In genomic region chr5:119743927-119744326, GRCh38 we compare ENCODE assay signal across 8 cellular contexts.
A peak's percentile ranks its signal among the peaks of the same experiment; 100 is the strongest.
DNase-seq lines count a peak whose midpoint lies in the region; ATAC-seq and TF ChIP-seq lines count a peak whose summit lies in the region.

No MANE protein-coding gene starts in this region.

- no peaks in the 10 kb centered on the region for H3K9me3 Mint-ChIP-seq in CD8-positive, alpha-beta T cell

- no peaks in the 10 kb centered on the region for H3K27me3 ChIP-seq in CD8-positive, alpha-beta T cell (ENCODE audit: insufficient read depth, low read length)
- no peaks in the 10 kb centered on the region for H3K27me3 ChIP-seq in tibial artery

- H3K36me3 Mint-ChIP-seq in CD8-positive, alpha-beta T cell: no peaks in the 10 kb centered on the region

- CTCF ChIA-PET in CD8-positive, alpha-beta T cell (lab: Charles Lee): no interaction called here

- intact Hi-C loops in CD8-positive, alpha-beta T cell (cut with DNase I, micrococcal nuclease): loop anchor here in 1 of 2 experiments (2.0 kb wide), 1 partner anchor 755 kb away; the partner anchor contains the start of gene DTWD2
- intact Hi-C loops in tibial artery (cut with DNase I; ENCODE audit: low total_unique reads): no loop called here

- no peak for ATAC-seq in CD8-positive, alpha-beta T cell
- peak; percentile 86 for ATAC-seq in GM18499 (IDR thresholded peaks at IDR 0.05; ENCODE audit: insufficient read depth, unreplicated experiment)
- peak; percentile 92 for ATAC-seq in HG02588 (IDR thresholded peaks at IDR 0.05; ENCODE audit: unreplicated experiment)

- H3K4me1 Mint-ChIP-seq in CD8-positive, alpha-beta T cell (ENCODE audit: low read depth): no peaks in the 10 kb centered on the region

- in situ Hi-C loops in astrocyte of the spinal cord (cut with HindIII; ENCODE audit: low sequenced_read_pairs): no loop called here

- DNase-seq in CD8-positive, alpha-beta T cell: no peak
- DNase-seq in LoVo (ENCODE audit: low spot score) (peak; percentile 46), astrocyte of the spinal cord (ENCODE audit: low read depth, low spot score) (no peak), midbrain (lab: John Stamatoyannopoulos, UW) (peak; percentile 47), NK-92 (lab: John Stamatoyannopoulos, UW; ENCODE audit: unreplicated experiment) (no peak), tibial artery (no peak)

- H3K4me3 ChIP-seq in CD8-positive, alpha-beta T cell (ENCODE audit: low read depth, low read length): no peak overlapping the region
- H3K4me3 ChIP-seq in astrocyte of the spinal cord (ENCODE audit: low read depth, low read length) (no peak overlapping the region), tibial artery (no peak overlapping the region)

- POLR2A ChIA-PET in CD8-positive, alpha-beta T cell (lab: Charles Lee): no interaction called here

- no peaks in the 10 kb centered on the region for H3K36me3 ChIP-seq in CD8-positive, alpha-beta T cell (ENCODE audit: insufficient read depth, low read length)
- no peaks in the 10 kb centered on the region for H3K36me3 ChIP-seq in tibial artery

- H3K4me3 Mint-ChIP-seq in CD8-positive, alpha-beta T cell: no peak overlapping the region

- TF ChIP-seq CTCF in CD8-positive, alpha-beta T cell (IDR thresholded peaks at IDR 0.05): peak; percentile 31
- TF ChIP-seq CTCF in astrocyte of the spinal cord (IDR thresholded peaks at IDR 0.05; ENCODE audit: low read depth, low read length) (peak; percentile 24), tibial artery (IDR thresholded peaks at IDR 0.05) (no peak)

- no peaks in the 10 kb centered on the region for H3K9me3 ChIP-seq in CD8-positive, alpha-beta T cell (ENCODE audit: low read length)
- no peaks in the 10 kb centered on the region for H3K9me3 ChIP-seq in tibial artery

- no peak overlapping the region for H3K27ac ChIP-seq in CD8-positive, alpha-beta T cell (ENCODE audit: low read depth, low read length)
- no peak overlapping the region for H3K27ac ChIP-seq in tibial artery

- H3K4me1 ChIP-seq in CD8-positive, alpha-beta T cell (ENCODE audit: insufficient read depth, low read length): no peaks in the 10 kb centered on the region
- H3K4me1 ChIP-seq in tibial artery: no peaks in the 10 kb centered on the region

- H3K27me3 Mint-ChIP-seq in CD8-positive, alpha-beta T cell (ENCODE audit: low read depth): no peaks in the 10 kb centered on the region

- H3K27ac Mint-ChIP-seq in CD8-positive, alpha-beta T cell: no peak overlapping the region

Comparison
In these comparisons a context has a peak if more than half of its experiments do, and no peak if none do; other contexts are left out.
1. DNase-seq: peak in LoVo (single experiment) and midbrain (single experiment); none in CD8-positive, alpha-beta T cell (0 of 7), astrocyte of the spinal cord (single experiment), NK-92 (single experiment) and tibial artery (0 of 2).
2. CTCF ChIP-seq: peak in CD8-positive, alpha-beta T cell (single experiment) and astrocyte of the spinal cord (single experiment); none in tibial artery (0 of 2).